Comparison of ENCODE assay signal across 5 cellular contexts in the genomic region with DNA sequence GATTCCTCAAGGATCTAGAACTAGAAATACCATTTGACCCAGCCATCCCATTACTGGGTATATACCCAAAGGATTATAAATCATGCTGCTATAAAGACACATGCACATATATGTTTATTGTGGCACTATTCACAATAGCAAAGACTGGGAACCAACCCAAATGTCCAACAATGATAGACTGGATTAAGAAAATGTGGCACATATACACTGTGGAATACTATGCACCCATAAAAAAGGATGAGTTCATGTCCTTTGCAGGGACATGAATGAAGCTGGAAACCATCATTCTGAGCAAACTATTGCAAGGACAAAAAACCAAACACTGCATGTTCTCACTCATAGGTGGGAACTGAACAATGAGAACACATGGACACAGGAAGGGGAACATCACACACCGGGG. TPM values are rescaled to one million over a fixed set of nuclear protein-coding genes. Genes with fewer than 3 reads are reported as not detected.
"Had no signal": no experiment of that assay in that cellular context is flagged by ENCODE, and none has a peak within 500 bp of the region (broad histone marks: within the 10 kb centered on the region; RNA-seq: fewer than 3 reads in every experiment).

No MANE protein-coding gene starts in this region.

RNA-seq across cellular contexts. Expression of a gene that starts 36.1 kb away (rescaled TPM):
- total RNA-seq: OCI-LY7, PC-3, PC-9, SJCRH30, SJSA1 had no signal
